ENCODE assay signal across 8 cellular contexts in genomic region chr6:89952696-89953095, GRCh38. TPM values are rescaled to one million over a fixed set of nuclear protein-coding genes. Genes with fewer than 3 reads are reported as not detected.
DNase-seq lines count a peak whose midpoint lies in the region; ATAC-seq and TF ChIP-seq lines count a peak whose summit lies in the region.

No MANE protein-coding gene starts in this region.

- H3K9me3 ChIP-seq in CD4-positive, alpha-beta T cell (ENCODE audit: control insufficient read depth, low read length): no peaks in the 10 kb centered on the region
- no peaks in the 10 kb centered on the region for H3K9me3 ChIP-seq in mesenchymal stem cell (ENCODE audit: control insufficient read depth, low read length)

- peak overlapping the region; percentile 48 for H3K27ac ChIP-seq in CD4-positive, alpha-beta T cell (ENCODE audit: low read depth, low read length)
- no peak overlapping the region for H3K27ac ChIP-seq in mesenchymal stem cell (ENCODE audit: low read length, poor library complexity, severe bottlenecking)

- no peak overlapping the region for H3K4me2 ChIP-seq in mesenchymal stem cell (ENCODE audit: low read length, poor library complexity, severe bottlenecking)

- no peak overlapping the region for H2AFZ ChIP-seq in mesenchymal stem cell (ENCODE audit: low read depth, low read length)

- H4K8ac ChIP-seq in mesenchymal stem cell (ENCODE audit: low read length): no peak overlapping the region

- H2BK12ac ChIP-seq in mesenchymal stem cell (ENCODE audit: low read length in 2 of 2): no peak overlapping the region

- H3K4me3 Mint-ChIP-seq in CD4-positive, alpha-beta T cell: peak overlapping the region; percentile 67
- peak overlapping the region; percentile 53 for H3K4me3 Mint-ChIP-seq in activated T-helper 1 cell treated with anti-CD3 and anti-CD28 coated beads, Interleukin-12 subunit alpha, Interleukin-12 subunit beta, Interleukin-2, Interleukin-4 antibody, amounts not matched to agents 30 ng/mL and 10 ng/mL and 1 ng/mL, durations not matched to agents 14 hours and 24 hours and 36 hours

- H3K27me3 Mint-ChIP-seq in CD4-positive, alpha-beta T cell: no peaks in the 10 kb centered on the region
- H3K27me3 Mint-ChIP-seq in activated T-helper 1 cell treated with anti-CD3 and anti-CD28 coated beads, Interleukin-12 subunit alpha, Interleukin-12 subunit beta, Interleukin-2, Interleukin-4 antibody, amounts not matched to agents 30 ng/mL and 10 ng/mL and 1 ng/mL, durations not matched to agents 14 hours and 24 hours and 36 hours (ENCODE audit: insufficient read depth): no peaks in the 10 kb centered on the region

- H3K36me3 ChIP-seq in mesenchymal stem cell (ENCODE audit: control insufficient read depth in 1 of 2, insufficient read depth in 2 of 2, low read depth in 1 of 2, low read length in 2 of 2): no peaks in the 10 kb centered on the region

- ATAC-seq in CD4-positive, alpha-beta T cell (ENCODE audit: poor library complexity): peak; percentile 94
- no peak for ATAC-seq in HG03571 (IDR thresholded peaks at IDR 0.05; ENCODE audit: unreplicated experiment)

- peaks cover 4% of the 10 kb centered on the region for H3K4me1 ChIP-seq in mesenchymal stem cell (ENCODE audit: control insufficient read depth, insufficient read depth, low read depth, low read length)

- no peak for TF ChIP-seq CTCF in CD4-positive, alpha-beta T cell (IDR thresholded peaks at IDR 0.05)

- H3K9ac ChIP-seq in mesenchymal stem cell (ENCODE audit: low read length): no peak overlapping the region

- no peak overlapping the region for H2BK120ac ChIP-seq in mesenchymal stem cell (ENCODE audit: low read depth, low read length)

- POLR2A ChIA-PET in CD4-positive, alpha-beta T cell (lab: Charles Lee): interaction anchor here (0.6 to 1.8 kb wide), 12 partner anchors 12 to 522 kb away, joined by 3 to 7 read pairs (median 4); partner anchors contain the start of gene CASP8AP2

- H3K27ac Mint-ChIP-seq in CD4-positive, alpha-beta T cell: peak overlapping the region; percentile 92
- peak overlapping the region; percentile 61 for H3K27ac Mint-ChIP-seq in activated T-helper 1 cell treated with anti-CD3 and anti-CD28 coated beads, Interleukin-12 subunit alpha, Interleukin-12 subunit beta, Interleukin-2, Interleukin-4 antibody, amounts not matched to agents 30 ng/mL and 10 ng/mL and 1 ng/mL, durations not matched to agents 14 hours and 24 hours and 36 hours

- H3K4me3 ChIP-seq in mesenchymal stem cell (ENCODE audit: insufficient read depth in 1 of 2, low read depth in 1 of 2, low read length in 2 of 2): no peak overlapping the region

- no peaks in the 10 kb centered on the region for H3K27me3 ChIP-seq in CD4-positive, alpha-beta T cell (ENCODE audit: control insufficient read depth, insufficient read depth, low read length)
- H3K27me3 ChIP-seq in mesenchymal stem cell (ENCODE audit: control insufficient read depth in 1 of 2, insufficient read depth in 1 of 2, low read length in 2 of 2): no peaks in the 10 kb centered on the region

- no peak overlapping the region for H3K23ac ChIP-seq in mesenchymal stem cell (ENCODE audit: low read length in 2 of 2)

- 93% methylated on average over 2 of the region's 4 CpGs for WGBS in mesenchymal stem cell

- no peak overlapping the region for H4K91ac ChIP-seq in mesenchymal stem cell (ENCODE audit: low read length)

- no peaks in the 10 kb centered on the region for H3K79me1 ChIP-seq in mesenchymal stem cell (replicated peaks; ENCODE audit: low read length, poor library complexity, severe bottlenecking)

- no peak overlapping the region for H2BK15ac ChIP-seq in mesenchymal stem cell (ENCODE audit: low read depth, poor library complexity, severe bottlenecking)

- H3K4me1 Mint-ChIP-seq in CD4-positive, alpha-beta T cell (ENCODE audit: low read depth): peaks cover 74% of the 10 kb centered on the region
- peaks cover 71% of the 10 kb centered on the region for H3K4me1 Mint-ChIP-seq in activated T-helper 1 cell treated with anti-CD3 and anti-CD28 coated beads, Interleukin-12 subunit alpha, Interleukin-12 subunit beta, Interleukin-2, Interleukin-4 antibody, amounts not matched to agents 30 ng/mL and 10 ng/mL and 1 ng/mL, durations not matched to agents 14 hours and 24 hours and 36 hours (ENCODE audit: low read depth)

- no peak overlapping the region for H3K14ac ChIP-seq in mesenchymal stem cell (ENCODE audit: low read length in 2 of 2)

- intact Hi-C loops in CD4-positive, alpha-beta T cell (cut with DNase I, micrococcal nuclease): loop anchor here in 1 of 2 experiments (2.0 to 10.0 kb wide), 4 partner anchors 62 to 330 kb away; no protein-coding TSS in a partner anchor
- intact Hi-C loops in activated T-helper 1 cell treated with anti-CD3 and anti-CD28 coated beads, Interleukin-12 subunit alpha, Interleukin-12 subunit beta, Interleukin-2, Interleukin-4 antibody, amounts not matched to agents 30 ng/mL and 10 ng/mL and 1 ng/mL, durations not matched to agents 14 hours and 24 hours and 36 hours (cut with micrococcal nuclease): loop anchor here (1.0 to 5.0 kb wide), 4 partner anchors 9 to 267 kb away; no protein-coding TSS in a partner anchor

- peak; percentile 22 to 72 (median 40) for DNase-seq in CD4-positive, alpha-beta T cell
- DNase-seq in NOMO-1 (lab: John Stamatoyannopoulos, UW; ENCODE audit: unreplicated experiment in 2 of 2): peak; percentile 72 to 91
- peak; percentile 54 for DNase-seq in activated T-helper 1 cell treated with anti-CD3 and anti-CD28 coated beads, Interleukin-12 subunit alpha, Interleukin-12 subunit beta, Interleukin-2, Interleukin-4 antibody, amounts not matched to agents 30 ng/mL and 10 ng/mL and 1 ng/mL, durations not matched to agents 14 hours and 24 hours and 36 hours (ENCODE audit: low spot score)
- peak; percentile 21 for DNase-seq in mesenchymal stem cell
- DNase-seq in nucleus accumbens (lab: John Stamatoyannopoulos, UW): no peak
- DNase-seq in Ammon's horn (ENCODE audit: low spot score): no peak
- no peak for DNase-seq in anterior cingulate cortex (lab: John Stamatoyannopoulos, UW)

- no peak overlapping the region for H2BK5ac ChIP-seq in mesenchymal stem cell (ENCODE audit: low read depth, low read length, poor library complexity, severe bottlenecking)

- H2AK5ac ChIP-seq in mesenchymal stem cell (ENCODE audit: low read length, severe bottlenecking): no peak overlapping the region

- no peak overlapping the region for H3K18ac ChIP-seq in mesenchymal stem cell (ENCODE audit: low read depth in 1 of 2, low read length in 2 of 2)

- peaks cover 2% of the 10 kb centered on the region for H3K9me3 Mint-ChIP-seq in CD4-positive, alpha-beta T cell
- H3K9me3 Mint-ChIP-seq in activated T-helper 1 cell treated with anti-CD3 and anti-CD28 coated beads, Interleukin-12 subunit alpha, Interleukin-12 subunit beta, Interleukin-2, Interleukin-4 antibody, amounts not matched to agents 30 ng/mL and 10 ng/mL and 1 ng/mL, durations not matched to agents 14 hours and 24 hours and 36 hours: no peaks in the 10 kb centered on the region

- H3K36me3 Mint-ChIP-seq in CD4-positive, alpha-beta T cell (ENCODE audit: low read depth): peaks cover 59% of the 10 kb centered on the region
- H3K36me3 Mint-ChIP-seq in activated T-helper 1 cell treated with anti-CD3 and anti-CD28 coated beads, Interleukin-12 subunit alpha, Interleukin-12 subunit beta, Interleukin-2, Interleukin-4 antibody, amounts not matched to agents 30 ng/mL and 10 ng/mL and 1 ng/mL, durations not matched to agents 14 hours and 24 hours and 36 hours (ENCODE audit: low read depth): peaks cover 61% of the 10 kb centered on the region

- H3K4ac ChIP-seq in mesenchymal stem cell (ENCODE audit: low read depth in 1 of 2, low read length in 2 of 2): no peak overlapping the region

- CTCF ChIA-PET in CD4-positive, alpha-beta T cell (lab: Charles Lee): interaction anchor here (1.2 to 1.5 kb wide), 2 partner anchors 12 to 527 kb away, joined by 5 to 7 read pairs; no protein-coding TSS in a partner anchor

RNA-seq across cellular contexts. Expression of gene GJA10, which starts 58.4 kb away (rescaled TPM):
- not detected for total RNA-seq in CD4-positive, alpha-beta T cell
- not detected in 2 replicates for total RNA-seq in activated T-helper 1 cell treated with anti-CD3 and anti-CD28 coated beads, Interleukin-12 subunit alpha, Interleukin-12 subunit beta, Interleukin-2, Interleukin-4 antibody, amounts not matched to agents 30 ng/mL and 10 ng/mL and 1 ng/mL, durations not matched to agents 14 hours and 24 hours and 36 hours
- polyA plus RNA-seq in mesenchymal stem cell (2013, experiment 1 of 2): not detected
- polyA plus RNA-seq in mesenchymal stem cell (2013, experiment 2 of 2): not detected

Comparison
In these comparisons a context has a peak if more than half of its experiments do, and no peak if none do; other contexts are left out.
1. DNase-seq: peak in CD4-positive, alpha-beta T cell (10 of 10), NOMO-1 (2 of 2), activated T-helper 1 cell treated with anti-CD3 and anti-CD28 coated beads, Interleukin-12 subunit alpha, Interleukin-12 subunit beta, Interleukin-2, Interleukin-4 antibody, amounts not matched to agents 30 ng/mL and 10 ng/mL and 1 ng/mL, durations not matched to agents 14 hours and 24 hours and 36 hours (single experiment) and mesenchymal stem cell (single experiment); none in nucleus accumbens (0 of 56), Ammon's horn (single experiment) and anterior cingulate cortex (0 of 58).